In the genomic region with DNA sequence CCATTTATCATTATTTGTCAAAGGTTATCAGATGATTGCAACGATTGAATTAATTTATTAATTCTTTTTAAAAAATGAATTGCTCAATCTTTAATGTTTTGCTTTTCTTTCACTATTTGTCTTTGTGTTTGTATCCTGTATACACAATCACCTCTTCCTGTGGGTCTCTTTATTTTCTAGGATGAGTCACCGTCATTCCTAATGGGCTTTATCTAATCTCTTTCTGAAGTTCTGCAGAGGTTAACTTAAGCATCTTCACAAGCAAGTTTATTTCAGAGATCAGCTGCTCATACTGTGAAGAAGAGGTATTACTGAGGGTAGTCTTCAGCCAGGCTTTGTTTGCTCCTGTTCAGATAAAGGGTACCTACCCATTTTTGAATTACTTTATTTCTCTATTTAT, we compare ENCODE assay signal across 16 cellular contexts.
A peak's percentile ranks its signal among the peaks of the same experiment; 100 is the strongest.
DNase-seq lines count a peak whose midpoint lies in the region.
"Had no signal": no experiment of that assay in that cellular context is flagged by ENCODE, and none has a peak within 500 bp of the region (broad histone marks: within the 10 kb centered on the region; RNA-seq: fewer than 3 reads in every experiment).

No MANE protein-coding gene starts in this region.

- no peaks in the 10 kb centered on the region for H3K9me3 ChIP-seq in HUES48 (ENCODE audit: control insufficient read depth, insufficient read depth, low read length)
- H3K9me3 ChIP-seq in neuronal stem cell (replicated peaks in 1 of 2; ENCODE audit: control insufficient read depth in 2 of 2, insufficient read depth in 1 of 2, low read depth in 1 of 2, low read length in 2 of 2): no peaks in the 10 kb centered on the region
- H3K9me3 ChIP-seq in MG63: peaks cover 5% of the 10 kb centered on the region; the same call in 1 of the 2 replicates
- H3K9me3 ChIP-seq: BLaER1 treated with 17β-estradiol and CSF1 and Interleukin-3, amounts not matched to agents 10 nM and 100 nM had no signal

- H3K27me3 Mint-ChIP-seq in T-helper 2 cell treated with Interferon-gamma antibody and Interleukin-4, amounts not matched to agents 5 μg/mL and 100 μg/mL, for 36 hours (ENCODE audit: low read depth): no peaks in the 10 kb centered on the region
- H3K27me3 Mint-ChIP-seq: CD4-positive, CD25-positive, alpha-beta regulatory T cell; IgD-negative memory B cell had no signal

- peak overlapping the region; percentile 48 for H3K27ac ChIP-seq in HUES48 (ENCODE audit: low read depth, low read length)
- no peak overlapping the region for H3K27ac ChIP-seq in neuronal stem cell (replicated peaks; ENCODE audit: low read length)
- H3K27ac ChIP-seq: BLaER1 treated with 17β-estradiol and CSF1 and Interleukin-3, amounts not matched to agents 10 nM and 100 nM; GM23248 had no signal

- H2BK5ac ChIP-seq in neuronal stem cell (ENCODE audit: low read length): no peak overlapping the region

- no peak overlapping the region for H4K8ac ChIP-seq in neuronal stem cell (ENCODE audit: low read depth, low read length)

- H2AK5ac ChIP-seq in neuronal stem cell (ENCODE audit: low read depth, low read length): no peak overlapping the region

- H3K14ac ChIP-seq in neuronal stem cell (ENCODE audit: low read length): no peak overlapping the region

- no peak overlapping the region for H2BK15ac ChIP-seq in neuronal stem cell (ENCODE audit: low read length)

- no peak overlapping the region for H3K27ac Mint-ChIP-seq in T-helper 2 cell treated with Interferon-gamma antibody and Interleukin-4, amounts not matched to agents 5 μg/mL and 100 μg/mL, for 36 hours
- H3K27ac Mint-ChIP-seq: CD4-positive, CD25-positive, alpha-beta regulatory T cell; IgD-negative memory B cell had no signal

- H3K36me3 Mint-ChIP-seq in T-helper 2 cell treated with Interferon-gamma antibody and Interleukin-4, amounts not matched to agents 5 μg/mL and 100 μg/mL, for 36 hours (ENCODE audit: low read depth): no peaks in the 10 kb centered on the region
- H3K36me3 Mint-ChIP-seq: CD4-positive, CD25-positive, alpha-beta regulatory T cell; IgD-negative memory B cell had no signal

- H3K9ac ChIP-seq in HUES48 (ENCODE audit: low read depth, low read length) (no peak overlapping the region), neuronal stem cell (ENCODE audit: low read depth, low read length, poor library complexity) (no peak overlapping the region)
- H3K9ac ChIP-seq: BLaER1 treated with 17β-estradiol and CSF1 and Interleukin-3, amounts not matched to agents 10 nM and 100 nM; GM23248 had no signal

- H2BK120ac ChIP-seq in neuronal stem cell (ENCODE audit: low read depth, low read length): no peak overlapping the region

- no peaks in the 10 kb centered on the region for H3K79me1 ChIP-seq in neuronal stem cell (ENCODE audit: low read depth, low read length)

- H3K9me3 Mint-ChIP-seq in T-helper 2 cell treated with Interferon-gamma antibody and Interleukin-4, amounts not matched to agents 5 μg/mL and 100 μg/mL, for 36 hours: peaks cover 13% of the 10 kb centered on the region

- H2AFZ ChIP-seq in neuronal stem cell (ENCODE audit: low read length): no peak overlapping the region
- H2AFZ ChIP-seq: GM23248 had no signal

- H3K4me1 ChIP-seq in HUES48 (ENCODE audit: control insufficient read depth, insufficient read depth, low read length) (0 out of 2 replicates have a peak, but pooled peaks cover 5% of the 10 kb centered on the region), neuronal stem cell (ENCODE audit: control insufficient read depth in 2 of 2, insufficient read depth in 1 of 2, low read depth in 1 of 2, low read length in 2 of 2) (no peaks in the 10 kb centered on the region)
- H3K4me1 ChIP-seq: BLaER1 treated with 17β-estradiol and CSF1 and Interleukin-3, amounts not matched to agents 10 nM and 100 nM had no signal

- no peaks in the 10 kb centered on the region for H3K4me1 Mint-ChIP-seq in T-helper 2 cell treated with Interferon-gamma antibody and Interleukin-4, amounts not matched to agents 5 μg/mL and 100 μg/mL, for 36 hours (ENCODE audit: low read depth)
- H3K4me1 Mint-ChIP-seq: CD4-positive, CD25-positive, alpha-beta regulatory T cell had no signal

- DNase-seq in NCI-H226: peak; percentile 2
- DNase-seq in iPS-NIHi7 (ENCODE audit: extremely low spot score): peak; percentile 20
- DNase-seq in neuronal stem cell (ENCODE audit: low spot score): peak; percentile 6
- no peak for DNase-seq in MG63
- no peak for DNase-seq in GM19240 (ENCODE audit: insufficient read length, low spot score)
- no peak for DNase-seq in T-helper 2 cell treated with Interferon-gamma antibody and Interleukin-4, amounts not matched to agents 5 μg/mL and 100 μg/mL, for 36 hours (ENCODE audit: low spot score)
- no peak for DNase-seq in activated T-cell treated with anti-CD3 and anti-CD28 coated beads for 4 hours
- DNase-seq: ACHN; Calu3; CD4-positive, CD25-positive, alpha-beta regulatory T cell; DMS 273 treated with DMSO at 0.1 percent for 48 hours; GM23248; H7 had no signal

- H2BK12ac ChIP-seq in neuronal stem cell (ENCODE audit: low read length): no peak overlapping the region

- H3K36me3 ChIP-seq in HUES48 (ENCODE audit: control insufficient read depth, insufficient read depth, low read length): no peaks in the 10 kb centered on the region
- no peaks in the 10 kb centered on the region for H3K36me3 ChIP-seq in neuronal stem cell (replicated peaks in 1 of 2; ENCODE audit: control insufficient read depth in 2 of 2, insufficient read depth in 2 of 2, low read length in 2 of 2)
- no peaks in the 10 kb centered on the region for H3K36me3 ChIP-seq in MG63
- H3K36me3 ChIP-seq: BLaER1 treated with 17β-estradiol and CSF1 and Interleukin-3, amounts not matched to agents 10 nM and 100 nM had no signal

- H3K18ac ChIP-seq in neuronal stem cell (ENCODE audit: low read length): no peak overlapping the region

- H4K91ac ChIP-seq in neuronal stem cell (ENCODE audit: low read depth, low read length, poor library complexity): no peak overlapping the region

- H3K4me3 ChIP-seq in HUES48 (ENCODE audit: low read depth, low read length) (no peak overlapping the region), neuronal stem cell (ENCODE audit: low read length in 2 of 2) (no peak overlapping the region), MG63 (no peak overlapping the region)
- H3K4me3 ChIP-seq: BLaER1 treated with 17β-estradiol and CSF1 and Interleukin-3, amounts not matched to agents 10 nM and 100 nM; GM23248 had no signal

- H3K27me3 ChIP-seq in HUES48 (ENCODE audit: control insufficient read depth, insufficient read depth, low read length): no peaks in the 10 kb centered on the region
- H3K27me3 ChIP-seq in neuronal stem cell (ENCODE audit: control insufficient read depth in 3 of 3, insufficient read depth in 3 of 3, low read depth in 1 of 3, low read length in 3 of 3): no peaks in the 10 kb centered on the region
- no peaks in the 10 kb centered on the region for H3K27me3 ChIP-seq in MG63
- H3K27me3 ChIP-seq: BLaER1 treated with 17β-estradiol and CSF1 and Interleukin-3, amounts not matched to agents 10 nM and 100 nM had no signal

- H3K4me3 Mint-ChIP-seq in T-helper 2 cell treated with Interferon-gamma antibody and Interleukin-4, amounts not matched to agents 5 μg/mL and 100 μg/mL, for 36 hours: no peak overlapping the region
- H3K4me3 Mint-ChIP-seq: CD4-positive, CD25-positive, alpha-beta regulatory T cell; IgD-negative memory B cell had no signal

- no peak overlapping the region for H3K4me2 ChIP-seq in neuronal stem cell (ENCODE audit: insufficient read depth, low read length, poor library complexity, severe bottlenecking)
- H3K4me2 ChIP-seq: BLaER1 treated with 17β-estradiol and CSF1 and Interleukin-3, amounts not matched to agents 10 nM and 100 nM had no signal

- no peak overlapping the region for H3K23ac ChIP-seq in neuronal stem cell (ENCODE audit: low read depth, low read length, poor library complexity)

- no peak overlapping the region for H3K4ac ChIP-seq in neuronal stem cell (ENCODE audit: low read length)

- no CpG with 5 or more reads among the region's 2 CpGs for WGBS in neuronal stem cell (ENCODE audit: extremely low coverage in 2 of 2, insufficient read length in 2 of 2, insufficient replicate concordance in 1 of 2), 2 donors

Comparison
In these comparisons a context has a peak if more than half of its experiments do, and no peak if none do; other contexts are left out.
1. DNase-seq: peak in NCI-H226 (single experiment), iPS-NIHi7 (single experiment) and neuronal stem cell (single experiment); none in MG63 (single experiment), GM19240 (single experiment), T-helper 2 cell treated with Interferon-gamma antibody and Interleukin-4, amounts not matched to agents 5 μg/mL and 100 μg/mL, for 36 hours (single experiment) and activated T-cell treated with anti-CD3 and anti-CD28 coated beads for 4 hours (single experiment).